Comparison of ENCODE assay signal across 1 cellular context in genomic region chr18:62788891-62789290, GRCh38.
TF ChIP-seq lines count a peak whose summit lies in the region.

No MANE protein-coding gene starts in this region.

TF ChIP-seq in HEK293, 187 proteins besides CTCF, POLR2A, EP300 and RAD21 (continued from another document):
- TF ChIP-seq ZNF148 (tag by site-specific recombination; IDR thresholded peaks at IDR 0.05; ENCODE audit: borderline replicate concordance) (no peak), KLF10 (tag by site-specific recombination; IDR thresholded peaks at IDR 0.05) (0 out of 2 replicates have a peak, but pooled peaks have one; percentile 29), REST (tag by site-specific recombination; IDR thresholded peaks at IDR 0.05) (no peak), ZNF629 (tag by site-specific recombination; IDR thresholded peaks at IDR 0.05) (peak; percentile 72), ZNF488 (tag by site-specific recombination; IDR thresholded peaks at IDR 0.05) (no peak), ZNF223 (tag by site-specific recombination; IDR thresholded peaks at IDR 0.05) (no peak), ZBTB1 (tag by site-specific recombination; IDR thresholded peaks at IDR 0.05) (no peak), ZNF24 (tag by site-specific recombination; IDR thresholded peaks at IDR 0.05) (no peak), ZNF19 (tag by site-specific recombination; IDR thresholded peaks at IDR 0.05; ENCODE audit: low read depth) (no peak), ZNF518A (tag by site-specific recombination; conservative IDR thresholded peaks at IDR 0.05; ENCODE audit: low read depth) (no peak), ZNF548 (tag by site-specific recombination; IDR thresholded peaks at IDR 0.05) (no peak), KLF7 (tag by site-specific recombination; IDR thresholded peaks at IDR 0.05; ENCODE audit: borderline replicate concordance) (no peak), ZNF521 (tag by site-specific recombination; IDR thresholded peaks at IDR 0.05) (no peak), ZNF239 (tag by site-specific recombination; IDR thresholded peaks at IDR 0.05) (no peak), ATF2 (tag by site-specific recombination; IDR thresholded peaks at IDR 0.05; ENCODE audit: low read depth) (peak; percentile 6; the same call in 1 of the 2 replicates), ZNF701 (tag by site-specific recombination; IDR thresholded peaks at IDR 0.05) (no peak), ZNF658 (tag by site-specific recombination; IDR thresholded peaks at IDR 0.05) (no peak), BCL11A (tag by site-specific recombination; IDR thresholded peaks at IDR 0.05; ENCODE audit: low read depth) (0 out of 2 replicates have a peak, but pooled peaks have one; percentile 43), ZBTB21 (tag by site-specific recombination; IDR thresholded peaks at IDR 0.05) (peak; percentile 11; the same call in 1 of the 2 replicates), PRDM2 (tag by site-specific recombination; IDR thresholded peaks at IDR 0.05; ENCODE audit: borderline replicate concordance) (no peak), GLI4 (tag by site-specific recombination; IDR thresholded peaks at IDR 0.05) (no peak), MZF1 (tag by site-specific recombination; IDR thresholded peaks at IDR 0.05; ENCODE audit: borderline replicate concordance) (0 out of 2 replicates have a peak, but pooled peaks have one; percentile 15), ZNF350 (tag by site-specific recombination; IDR thresholded peaks at IDR 0.05) (no peak), BCL6B (tag by site-specific recombination; IDR thresholded peaks at IDR 0.05) (no peak), ZNF2 (tag by site-specific recombination; IDR thresholded peaks at IDR 0.05) (0 out of 2 replicates have a peak, but pooled peaks have one; percentile 43), ZNF121 (tag by site-specific recombination; IDR thresholded peaks at IDR 0.05) (no peak), ZNF404 (tag by site-specific recombination; IDR thresholded peaks at IDR 0.05) (no peak)
